1 cellular context compared by ENCODE assay signal in genomic region chr17:67717624-67718324, GRCh38.
TF ChIP-seq lines count a peak whose summit lies in the region.

NOL11 (plus strand) TSS chr17:67717936; CDS start chr17:67717948, 12 bp downstream.

TF ChIP-seq in HepG2, 621 proteins besides CTCF, POLR2A, EP300 and RAD21 (continued from another document and continues in another):
- TF ChIP-seq RERE (CRISPR knock-in tag; IDR thresholded peaks at IDR 0.05; ENCODE audit: low read depth) (peak; percentile 41; the same call in 1 of the 2 replicates), ZNF670 (CRISPR knock-in tag; IDR thresholded peaks at IDR 0.05; ENCODE audit: borderline replicate concordance) (0 out of 2 replicates have a peak, but pooled peaks have one; percentile 87), ZNF234 (CRISPR knock-in tag; conservative IDR thresholded peaks at IDR 0.05) (0 out of 2 replicates have a peak, but pooled peaks have one; percentile 55), SALL1 (CRISPR knock-in tag; IDR thresholded peaks at IDR 0.05) (peak; percentile 98), KLF13 (CRISPR knock-in tag; IDR thresholded peaks at IDR 0.05) (no peak), KDM3A (CRISPR knock-in tag; IDR thresholded peaks at IDR 0.05; ENCODE audit: low read depth) (peak; percentile 96), ZNF280D (CRISPR knock-in tag; IDR thresholded peaks at IDR 0.05) (peak; percentile 81), ZFP1 (CRISPR knock-in tag; IDR thresholded peaks at IDR 0.05) (peak; percentile 84; the same call in 1 of the 2 replicates), ZNF574 (CRISPR knock-in tag; IDR thresholded peaks at IDR 0.05) (peak; percentile 98), HNF4A (CRISPR knock-in tag; IDR thresholded peaks at IDR 0.05) (peak; percentile 70), BRD4 (CRISPR knock-in tag; IDR thresholded peaks at IDR 0.05) (peak; percentile 99), ZSCAN30 (CRISPR knock-in tag; IDR thresholded peaks at IDR 0.05) (no peak; the same call in 1 of the 2 replicates), MIXL1 (CRISPR knock-in tag; IDR thresholded peaks at IDR 0.05) (peak; percentile 84; the same call in 1 of the 2 replicates), NFYC (CRISPR knock-in tag; IDR thresholded peaks at IDR 0.05) (0 out of 2 replicates have a peak, but pooled peaks have one; percentile 55), ZSCAN22 (CRISPR knock-in tag; IDR thresholded peaks at IDR 0.05) (0 out of 2 replicates have a peak, but pooled peaks have one; percentile 30)
- TF ChIP-seq, protein P1, sequence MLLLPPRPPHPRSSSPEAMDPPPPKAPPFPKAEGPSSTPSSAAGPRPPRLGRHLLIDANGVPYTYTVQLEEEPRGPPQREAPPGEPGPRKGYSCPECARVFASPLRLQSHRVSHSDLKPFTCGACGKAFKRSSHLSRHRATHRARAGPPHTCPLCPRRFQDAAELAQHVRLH (CRISPR knock-in tag; IDR thresholded peaks at IDR 0.05; ENCODE audit: borderline replicate concordance, low read depth): peak; percentile 99
- TF ChIP-seq, protein P2, sequence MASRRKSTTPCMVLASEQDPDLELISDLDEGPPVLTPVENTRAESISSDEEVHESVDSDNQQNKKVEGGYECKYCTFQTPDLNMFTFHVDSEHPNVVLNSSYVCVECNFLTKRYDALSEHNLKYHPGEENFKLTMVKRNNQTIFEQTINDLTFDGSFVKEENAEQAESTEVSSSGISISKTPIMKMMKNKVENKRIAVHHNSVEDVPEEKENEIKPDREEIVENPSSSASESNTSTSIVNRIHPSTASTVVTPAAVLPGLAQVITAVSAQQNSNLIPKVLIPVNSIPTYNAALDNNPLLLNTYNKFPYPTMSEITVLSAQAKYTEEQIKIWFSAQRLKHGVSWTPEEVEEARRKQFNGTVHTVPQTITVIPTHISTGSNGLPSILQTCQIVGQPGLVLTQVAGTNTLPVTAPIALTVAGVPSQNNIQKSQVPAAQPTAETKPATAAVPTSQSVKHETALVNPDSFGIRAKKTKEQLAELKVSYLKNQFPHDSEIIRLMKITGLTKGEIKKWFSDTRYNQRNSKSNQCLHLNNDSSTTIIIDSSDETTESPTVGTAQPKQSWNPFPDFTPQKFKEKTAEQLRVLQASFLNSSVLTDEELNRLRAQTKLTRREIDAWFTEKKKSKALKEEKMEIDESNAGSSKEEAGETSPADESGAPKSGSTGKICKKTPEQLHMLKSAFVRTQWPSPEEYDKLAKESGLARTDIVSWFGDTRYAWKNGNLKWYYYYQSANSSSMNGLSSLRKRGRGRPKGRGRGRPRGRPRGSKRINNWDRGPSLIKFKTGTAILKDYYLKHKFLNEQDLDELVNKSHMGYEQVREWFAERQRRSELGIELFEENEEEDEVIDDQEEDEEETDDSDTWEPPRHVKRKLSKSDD (CRISPR knock-in tag; IDR thresholded peaks at IDR 0.05; ENCODE audit: low read depth): peak; percentile 92; the same call in 1 of the 2 replicates
- TF ChIP-seq, protein P3, sequence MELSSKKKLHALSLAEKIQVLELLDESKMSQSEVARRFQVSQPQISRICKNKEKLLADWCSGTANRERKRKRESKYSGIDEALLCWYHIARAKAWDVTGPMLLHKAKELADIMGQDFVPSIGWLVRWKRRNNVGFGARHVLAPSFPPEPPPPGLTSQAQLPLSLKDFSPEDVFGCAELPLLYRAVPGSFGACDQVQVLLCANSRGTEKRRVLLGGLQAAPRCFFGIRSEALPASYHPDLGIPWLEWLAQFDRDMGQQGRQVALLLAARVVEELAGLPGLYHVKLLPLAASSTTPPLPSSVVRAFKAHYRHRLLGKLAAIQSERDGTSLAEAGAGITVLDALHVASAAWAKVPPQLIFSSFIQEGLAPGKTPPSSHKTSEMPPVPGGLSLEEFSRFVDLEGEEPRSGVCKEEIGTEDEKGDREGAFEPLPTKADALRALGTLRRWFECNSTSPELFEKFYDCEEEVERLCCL (CRISPR knock-in tag; IDR thresholded peaks at IDR 0.05; ENCODE audit: borderline replicate concordance): peak; percentile 63; the same call in 1 of the 2 replicates
- TF ChIP-seq, protein P4, sequence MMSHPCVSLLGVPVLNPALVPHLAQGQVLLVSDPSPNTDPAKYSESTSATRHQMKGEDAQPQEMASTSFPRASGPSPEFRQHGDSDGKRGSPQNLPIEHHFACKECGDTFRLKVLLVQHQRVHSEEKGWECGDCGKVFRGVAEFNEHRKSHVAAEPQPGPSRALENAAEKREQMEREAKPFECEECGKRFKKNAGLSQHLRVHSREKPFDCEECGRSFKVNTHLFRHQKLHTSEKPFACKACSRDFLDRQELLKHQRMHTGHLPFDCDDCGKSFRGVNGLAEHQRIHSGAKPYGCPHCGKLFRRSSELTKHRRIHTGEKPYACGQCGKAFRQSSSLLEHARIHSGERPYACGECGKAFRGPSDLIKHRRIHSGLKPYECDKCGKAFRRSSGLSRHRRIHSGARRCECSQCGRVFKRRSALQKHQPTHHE (CRISPR knock-in tag; IDR thresholded peaks at IDR 0.05; ENCODE audit: borderline replicate concordance): peak; percentile 97; the same call in 1 of the 2 replicates
- TF ChIP-seq, protein P5, sequence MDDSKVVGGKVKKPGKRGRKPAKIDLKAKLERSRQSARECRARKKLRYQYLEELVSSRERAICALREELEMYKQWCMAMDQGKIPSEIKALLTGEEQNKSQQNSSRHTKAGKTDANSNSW (CRISPR knock-in tag; IDR thresholded peaks at IDR 0.05; ENCODE audit: borderline replicate concordance): no peak
- TF ChIP-seq, protein P6, sequence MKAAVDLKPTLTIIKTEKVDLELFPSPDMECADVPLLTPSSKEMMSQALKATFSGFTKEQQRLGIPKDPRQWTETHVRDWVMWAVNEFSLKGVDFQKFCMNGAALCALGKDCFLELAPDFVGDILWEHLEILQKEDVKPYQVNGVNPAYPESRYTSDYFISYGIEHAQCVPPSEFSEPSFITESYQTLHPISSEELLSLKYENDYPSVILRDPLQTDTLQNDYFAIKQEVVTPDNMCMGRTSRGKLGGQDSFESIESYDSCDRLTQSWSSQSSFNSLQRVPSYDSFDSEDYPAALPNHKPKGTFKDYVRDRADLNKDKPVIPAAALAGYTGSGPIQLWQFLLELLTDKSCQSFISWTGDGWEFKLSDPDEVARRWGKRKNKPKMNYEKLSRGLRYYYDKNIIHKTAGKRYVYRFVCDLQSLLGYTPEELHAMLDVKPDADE (CRISPR knock-in tag; IDR thresholded peaks at IDR 0.05): peak; percentile 93
- TF ChIP-seq, protein P7, sequence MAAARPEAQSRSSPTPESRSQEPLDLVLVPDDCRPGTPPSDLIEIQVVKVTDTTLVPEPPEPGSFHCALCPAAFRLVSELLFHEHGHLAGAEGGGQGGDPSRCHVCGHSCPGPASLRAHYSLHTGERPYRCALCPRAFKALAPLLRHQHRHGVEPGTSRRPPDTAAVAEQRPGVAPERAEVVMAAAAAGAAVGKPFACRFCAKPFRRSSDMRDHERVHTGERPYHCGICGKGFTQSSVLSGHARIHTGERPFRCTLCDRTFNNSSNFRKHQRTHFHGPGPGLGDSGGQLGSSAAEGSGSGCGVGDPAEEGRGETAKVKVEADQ (CRISPR knock-in tag; IDR thresholded peaks at IDR 0.05; ENCODE audit: borderline replicate concordance): peak; percentile 87
- TF ChIP-seq, protein P8, sequence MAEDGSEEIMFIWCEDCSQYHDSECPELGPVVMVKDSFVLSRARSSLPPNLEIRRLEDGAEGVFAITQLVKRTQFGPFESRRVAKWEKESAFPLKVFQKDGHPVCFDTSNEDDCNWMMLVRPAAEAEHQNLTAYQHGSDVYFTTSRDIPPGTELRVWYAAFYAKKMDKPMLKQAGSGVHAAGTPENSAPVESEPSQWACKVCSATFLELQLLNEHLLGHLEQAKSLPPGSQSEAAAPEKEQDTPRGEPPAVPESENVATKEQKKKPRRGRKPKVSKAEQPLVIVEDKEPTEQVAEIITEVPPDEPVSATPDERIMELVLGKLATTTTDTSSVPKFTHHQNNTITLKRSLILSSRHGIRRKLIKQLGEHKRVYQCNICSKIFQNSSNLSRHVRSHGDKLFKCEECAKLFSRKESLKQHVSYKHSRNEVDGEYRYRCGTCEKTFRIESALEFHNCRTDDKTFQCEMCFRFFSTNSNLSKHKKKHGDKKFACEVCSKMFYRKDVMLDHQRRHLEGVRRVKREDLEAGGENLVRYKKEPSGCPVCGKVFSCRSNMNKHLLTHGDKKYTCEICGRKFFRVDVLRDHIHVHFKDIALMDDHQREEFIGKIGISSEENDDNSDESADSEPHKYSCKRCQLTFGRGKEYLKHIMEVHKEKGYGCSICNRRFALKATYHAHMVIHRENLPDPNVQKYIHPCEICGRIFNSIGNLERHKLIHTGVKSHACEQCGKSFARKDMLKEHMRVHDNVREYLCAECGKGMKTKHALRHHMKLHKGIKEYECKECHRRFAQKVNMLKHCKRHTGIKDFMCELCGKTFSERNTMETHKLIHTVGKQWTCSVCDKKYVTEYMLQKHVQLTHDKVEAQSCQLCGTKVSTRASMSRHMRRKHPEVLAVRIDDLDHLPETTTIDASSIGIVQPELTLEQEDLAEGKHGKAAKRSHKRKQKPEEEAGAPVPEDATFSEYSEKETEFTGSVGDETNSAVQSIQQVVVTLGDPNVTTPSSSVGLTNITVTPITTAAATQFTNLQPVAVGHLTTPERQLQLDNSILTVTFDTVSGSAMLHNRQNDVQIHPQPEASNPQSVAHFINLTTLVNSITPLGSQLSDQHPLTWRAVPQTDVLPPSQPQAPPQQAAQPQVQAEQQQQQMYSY (CRISPR knock-in tag; IDR thresholded peaks at IDR 0.05): no peak
- TF ChIP-seq, protein P9, sequence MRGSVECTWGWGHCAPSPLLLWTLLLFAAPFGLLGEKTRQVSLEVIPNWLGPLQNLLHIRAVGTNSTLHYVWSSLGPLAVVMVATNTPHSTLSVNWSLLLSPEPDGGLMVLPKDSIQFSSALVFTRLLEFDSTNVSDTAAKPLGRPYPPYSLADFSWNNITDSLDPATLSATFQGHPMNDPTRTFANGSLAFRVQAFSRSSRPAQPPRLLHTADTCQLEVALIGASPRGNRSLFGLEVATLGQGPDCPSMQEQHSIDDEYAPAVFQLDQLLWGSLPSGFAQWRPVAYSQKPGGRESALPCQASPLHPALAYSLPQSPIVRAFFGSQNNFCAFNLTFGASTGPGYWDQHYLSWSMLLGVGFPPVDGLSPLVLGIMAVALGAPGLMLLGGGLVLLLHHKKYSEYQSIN (CRISPR knock-in tag; IDR thresholded peaks at IDR 0.05; ENCODE audit: borderline replicate concordance): no peak
